Comparison of ENCODE assay signal across 22 cellular contexts in genomic region chr17:51428668-51429486, GRCh38.
DNase-seq lines count a peak whose midpoint lies in the region; ATAC-seq and TF ChIP-seq lines count a peak whose summit lies in the region.
"Had no signal": no experiment of that assay in that cellular context is flagged by ENCODE, and none has a peak within 500 bp of the region (broad histone marks: within the 10 kb centered on the region; RNA-seq: fewer than 3 reads in every experiment).

No MANE protein-coding gene starts in this region.

- no peaks in the 10 kb centered on the region for H3K36me3 ChIP-seq in BLaER1 treated with 17β-estradiol and CSF1 and Interleukin-3, amounts not matched to agents 10 nM and 100 nM
- no peaks in the 10 kb centered on the region for H3K36me3 ChIP-seq in CD4-positive, alpha-beta memory T cell (ENCODE audit: insufficient read depth, low read length)
- H3K36me3 ChIP-seq: HAP-1, heart right ventricle, ovary, right lobe of liver, SJSA1, vagina had no signal

- H3K9me3 Mint-ChIP-seq in CD4-positive, alpha-beta memory T cell, result no peaks in the 10 kb centered on the region
- H3K9me3 Mint-ChIP-seq in activated CD8-positive, alpha-beta T cell treated with anti-CD3 and anti-CD28 coated beads for 36 hours, result no peaks in the 10 kb centered on the region
- H3K9me3 Mint-ChIP-seq: IgD-negative memory B cell had no signal

- H3K4me3 ChIP-seq in BLaER1 treated with 17β-estradiol and CSF1 and Interleukin-3, amounts not matched to agents 10 nM and 100 nM, result no peak overlapping the region
- no peak overlapping the region for H3K4me3 ChIP-seq in CD4-positive, alpha-beta memory T cell (ENCODE audit: low read length in 2 of 2)
- H3K4me3 ChIP-seq: GM12878, HAP-1, heart right ventricle, ovary, right lobe of liver, SJSA1, vagina had no signal

- POLR2A ChIA-PET in CD4-positive, alpha-beta memory T cell (lab: Charles Lee; ENCODE audit: partially characterized antibody), result interaction anchor here (1.4 kb wide), 1 partner anchor 8 kb away, joined by 3 read pairs; no protein-coding TSS in a partner anchor
- POLR2A ChIA-PET in activated CD8-positive, alpha-beta T cell treated with anti-CD3 and anti-CD28 coated beads for 36 hours (lab: Charles Lee), result interaction anchor here (1.0 kb wide), 2 partner anchors 13 to 45 kb away, joined by 3 read pairs; no protein-coding TSS in a partner anchor

- TF ChIP-seq CTCF in activated CD8-positive, alpha-beta T cell treated with anti-CD3 and anti-CD28 coated beads for 36 hours (IDR thresholded peaks at IDR 0.05), result no peak

- H3K4me1 ChIP-seq in BLaER1 treated with 17β-estradiol and CSF1 and Interleukin-3, amounts not matched to agents 10 nM and 100 nM, result peaks cover 12 to 42% (median 14%) of the 10 kb centered on the region in 10 experiments
- peaks cover 52% of the 10 kb centered on the region for H3K4me1 ChIP-seq in CD4-positive, alpha-beta memory T cell (ENCODE audit: insufficient read depth, low read length)
- H3K4me1 ChIP-seq: HAP-1, right lobe of liver, SJSA1, vagina had no signal

- no peak overlapping the region for H3K9ac ChIP-seq in BLaER1 treated with 17β-estradiol and CSF1 and Interleukin-3, amounts not matched to agents 10 nM and 100 nM

- H3K4me1 Mint-ChIP-seq in CD4-positive, alpha-beta memory T cell, result peaks cover 45 to 55% (median 51%) of the 10 kb centered on the region in 4 donors
- peaks cover 49% of the 10 kb centered on the region for H3K4me1 Mint-ChIP-seq in activated CD8-positive, alpha-beta T cell treated with anti-CD3 and anti-CD28 coated beads for 36 hours (ENCODE audit: low read depth)

- peak overlapping the region in 1 of 11 experiments; percentile 40; a peak in 1 of 22 replicates for H3K27ac ChIP-seq in BLaER1 treated with 17β-estradiol and CSF1 and Interleukin-3, amounts not matched to agents 10 nM and 100 nM
- peak overlapping the region; percentile 84 for H3K27ac ChIP-seq in CD4-positive, alpha-beta memory T cell (ENCODE audit: low read depth, low read length)
- H3K27ac ChIP-seq: heart right ventricle, HL-60, ovary, right lobe of liver, SJSA1, vagina had no signal

- H4K20me1 ChIP-seq in BLaER1 treated with 17β-estradiol and CSF1 and Interleukin-3, amounts not matched to agents 10 nM and 100 nM, result no peaks in the 10 kb centered on the region

- H3K9me3 ChIP-seq in BLaER1 treated with 17β-estradiol and CSF1 and Interleukin-3, amounts not matched to agents 10 nM and 100 nM (replicated peaks in 1 of 11), result no peaks in the 10 kb centered on the region
- H3K9me3 ChIP-seq in CD4-positive, alpha-beta memory T cell (ENCODE audit: control insufficient read depth in 1 of 2, low read length in 2 of 2), result no peaks in the 10 kb centered on the region
- H3K9me3 ChIP-seq: HAP-1, heart right ventricle, ovary, right lobe of liver, SJSA1, vagina had no signal

- H3K4me3 Mint-ChIP-seq in CD4-positive, alpha-beta memory T cell, result peak overlapping the region in 7 of 8 donors; percentile 44 to 79 (median 70)
- H3K4me3 Mint-ChIP-seq in activated CD8-positive, alpha-beta T cell treated with anti-CD3 and anti-CD28 coated beads for 36 hours, result no peak overlapping the region
- H3K4me3 Mint-ChIP-seq: IgD-negative memory B cell had no signal

- DNase-seq in CD4-positive, alpha-beta memory T cell, result no peak
- DNase-seq in activated CD8-positive, alpha-beta T cell treated with anti-CD3 and anti-CD28 coated beads for 36 hours, result peak; percentile 10
- peak; percentile 6 for DNase-seq in kidney glomerular epithelial cell (lab: John Stamatoyannopoulos, UW)
- DNase-seq in NCI-H526 treated with DMSO at 0.1 percent for 48 hours (lab: John Stamatoyannopoulos, UW), result no peak
- no peak for DNase-seq in stimulated activated CD8-positive, alpha-beta memory T cell treated with anti-CD3 and anti-CD28 coated beads, Interleukin-4, amount 100 ng/mL, for 48 hours
- DNase-seq: anterior cingulate cortex, cerebellar nuclear complex, DMS 273 treated with DMSO at 0.1 percent for 48 hours, GF-D8, heart right ventricle, NCI-H2081 treated with DMSO at 0.1 percent for 48 hours, NCI-H526, ovary, right lobe of liver had no signal

- H3K27me3 ChIP-seq in BLaER1 treated with 17β-estradiol and CSF1 and Interleukin-3, amounts not matched to agents 10 nM and 100 nM, result no peaks in the 10 kb centered on the region
- no peaks in the 10 kb centered on the region for H3K27me3 ChIP-seq in CD4-positive, alpha-beta memory T cell (ENCODE audit: insufficient read depth, low read length)
- H3K27me3 ChIP-seq: heart right ventricle, ovary, right lobe of liver, SJSA1, vagina had no signal

- no peaks in the 10 kb centered on the region for H3K36me3 Mint-ChIP-seq in CD4-positive, alpha-beta memory T cell
- peaks cover 3% of the 10 kb centered on the region for H3K36me3 Mint-ChIP-seq in activated CD8-positive, alpha-beta T cell treated with anti-CD3 and anti-CD28 coated beads for 36 hours (ENCODE audit: low read depth)

- peak overlapping the region in 6 of 11 experiments; percentile 2 to 82 (median 48); a peak in 6 of 22 replicates for H3K4me2 ChIP-seq in BLaER1 treated with 17β-estradiol and CSF1 and Interleukin-3, amounts not matched to agents 10 nM and 100 nM

- no peak for ATAC-seq in activated CD8-positive, alpha-beta T cell treated with anti-CD3 and anti-CD28 coated beads for 36 hours
- no peak for ATAC-seq in GM18861 (IDR thresholded peaks at IDR 0.05; ENCODE audit: unreplicated experiment)

- intact Hi-C loops in CD4-positive, alpha-beta memory T cell (cut with micrococcal nuclease), result no loop called here
- intact Hi-C loops in activated CD8-positive, alpha-beta T cell treated with anti-CD3 and anti-CD28 coated beads for 36 hours (cut with micrococcal nuclease), result no loop called here

- peak overlapping the region; percentile 81 to 99 (median 96) for H3K27ac Mint-ChIP-seq in CD4-positive, alpha-beta memory T cell
- H3K27ac Mint-ChIP-seq in activated CD8-positive, alpha-beta T cell treated with anti-CD3 and anti-CD28 coated beads for 36 hours, result peak overlapping the region; percentile 83
- H3K27ac Mint-ChIP-seq: IgD-negative memory B cell had no signal

- CTCF ChIA-PET in CD4-positive, alpha-beta memory T cell (lab: Charles Lee; ENCODE audit: partially characterized antibody), result interaction anchor here (1.1 kb wide), 1 partner anchor 32 kb away, joined by 3 read pairs; no protein-coding TSS in a partner anchor
- CTCF ChIA-PET in activated CD8-positive, alpha-beta T cell treated with anti-CD3 and anti-CD28 coated beads for 36 hours (lab: Charles Lee), result interaction anchor here (0.8 to 2.5 kb wide), 2 partner anchors 12 to 33 kb away, joined by 3 to 8 read pairs; no protein-coding TSS in a partner anchor

- no peaks in the 10 kb centered on the region for H3K27me3 Mint-ChIP-seq in CD4-positive, alpha-beta memory T cell
- no peaks in the 10 kb centered on the region for H3K27me3 Mint-ChIP-seq in activated CD8-positive, alpha-beta T cell treated with anti-CD3 and anti-CD28 coated beads for 36 hours

Comparison
In these comparisons a context has a peak if more than half of its experiments do, and no peak if none do; other contexts are left out.
1. DNase-seq: peak in activated CD8-positive, alpha-beta T cell treated with anti-CD3 and anti-CD28 coated beads for 36 hours (single experiment) and kidney glomerular epithelial cell (single experiment); none in CD4-positive, alpha-beta memory T cell (0 of 5), NCI-H526 treated with DMSO at 0.1 percent for 48 hours (single experiment) and stimulated activated CD8-positive, alpha-beta memory T cell treated with anti-CD3 and anti-CD28 coated beads, Interleukin-4, amount 100 ng/mL, for 48 hours (single experiment).